In genomic region chr1:146292940-146293936, GRCh38 we compare ENCODE assay signal across 7 cellular contexts.
DNase-seq lines count a peak whose midpoint lies in the region; ATAC-seq, FAIRE-seq and TF ChIP-seq lines count a peak whose summit lies in the region.
"Not testable (repeated sequence)": the region's sequence is repeated elsewhere in the genome, so short reads cannot be mapped to it uniquely, and the experiment has no call there.

No MANE protein-coding gene starts in this region.

- POLR2A ChIA-PET in WTC11 (lab: Charles Lee), result not testable (repeated sequence)

- H3K4me1 Mint-ChIP-seq in WTC11, result not testable (repeated sequence)

- not testable (repeated sequence) for H3K27me3 Mint-ChIP-seq in WTC11 (ENCODE audit: low read depth)

- CTCF ChIA-PET in WTC11 (lab: Charles Lee), result not testable (repeated sequence)

- ATAC-seq in GM21390 (IDR thresholded peaks at IDR 0.05; ENCODE audit: unreplicated experiment), result peak; percentile 71
- peak; percentile 46 for ATAC-seq in HG02588 (IDR thresholded peaks at IDR 0.05; ENCODE audit: unreplicated experiment)
- peak; percentile 57 for ATAC-seq in HG03108 (IDR thresholded peaks at IDR 0.05; ENCODE audit: unreplicated experiment)
- ATAC-seq in WTC11, result peak; percentile 19; the same call in 1 of the 2 replicates
- ATAC-seq in left cardiac atrium, result peak; percentile 56 to 73
- ATAC-seq in omental fat pad (ENCODE audit: low FRiP score), result peak; percentile 44

- not testable (repeated sequence) for TF ChIP-seq CTCF in WTC11 (IDR thresholded peaks at IDR 0.05); omental fat pad (IDR thresholded peaks at IDR 0.05)

- peak; percentile 91 for FAIRE-seq in GM18507 (lab: Jason Lieb, UNC)

- H3K9me3 Mint-ChIP-seq in WTC11, result not testable (repeated sequence)

- H3K36me3 Mint-ChIP-seq in WTC11, result not testable (repeated sequence)

- H3K27ac Mint-ChIP-seq in WTC11, result not testable (repeated sequence)

- H3K4me3 Mint-ChIP-seq in WTC11, result not testable (repeated sequence)

- intact Hi-C loops in left cardiac atrium (cut with DNase I), result not testable (repeated sequence)

- DNase-seq in GM18507 (ENCODE audit: extremely low spot score, insufficient read length, low read depth); WTC11 (ENCODE audit: low spot score); left cardiac atrium; omental fat pad (ENCODE audit: low spot score): not testable (repeated sequence)

Comparison
In these comparisons a context has a peak if more than half of its experiments do, and no peak if none do; other contexts are left out.
1. ATAC-seq: peak in every context shown above with its lines; median percentile 71 in GM21390; 64 in left cardiac atrium; 57 in HG03108; 46 in HG02588; 44 in omental fat pad; 19 in WTC11.